8 cellular contexts compared by ENCODE assay signal in the genomic region with DNA sequence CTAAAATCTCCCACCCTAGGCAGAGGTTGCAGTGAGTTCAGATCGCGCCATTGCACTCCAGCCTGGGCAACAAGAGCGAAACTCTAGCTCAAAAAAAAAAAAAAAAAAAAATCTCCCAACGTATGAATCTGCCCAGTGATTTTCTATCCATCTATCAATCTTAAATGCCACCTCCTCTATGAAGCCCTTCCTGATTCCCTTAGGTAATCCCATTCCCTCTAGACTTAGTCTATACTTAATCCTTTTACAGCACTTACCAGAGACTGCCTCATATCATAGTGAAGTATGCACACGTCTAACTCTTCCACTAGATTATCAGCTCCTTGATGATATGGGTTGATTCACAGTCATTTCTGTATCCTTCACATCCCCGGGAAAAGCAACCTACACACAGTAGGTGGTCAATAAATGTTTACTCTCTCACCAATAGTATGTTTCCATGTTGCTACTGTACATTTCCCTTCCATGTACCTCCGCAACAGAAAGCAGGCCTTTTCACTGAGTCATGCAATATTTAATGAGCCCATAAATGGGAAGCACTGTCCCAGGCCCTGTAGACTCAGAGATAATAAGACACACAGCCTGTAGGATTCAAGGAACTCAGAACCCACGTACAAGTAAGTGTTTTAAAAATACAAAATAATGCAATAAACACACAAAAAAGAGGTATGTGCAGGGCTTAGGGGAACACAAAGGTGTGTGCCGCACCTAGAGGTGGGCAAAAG. TPM values are rescaled to one million over a fixed set of nuclear protein-coding genes. Genes with fewer than 3 reads are reported as not detected.
A peak's percentile ranks its signal among the peaks of the same experiment; 100 is the strongest.
DNase-seq lines count a peak whose midpoint lies in the region; ATAC-seq and TF ChIP-seq lines count a peak whose summit lies in the region.

No MANE protein-coding gene starts in this region.

- no peak for TF ChIP-seq POLR2A in GM18505 (IDR thresholded peaks at IDR 0.05; ENCODE audit: borderline replicate concordance, extremely low read depth, insufficient read depth, insufficient read length)

- peak overlapping the region; percentile 88 for H3K4me3 ChIP-seq in CD8-positive, alpha-beta memory T cell (ENCODE audit: low read length)
- H3K4me3 ChIP-seq in MM.1S (ENCODE audit: low read length) (peak overlapping the region; percentile 94), coronary artery (peak overlapping the region; percentile 85)

- no peaks in the 10 kb centered on the region for H3K27me3 Mint-ChIP-seq in CD8-positive, alpha-beta memory T cell
- H3K27me3 Mint-ChIP-seq in nephron progenitor cell (ENCODE audit: low read depth, poor library complexity), result peaks cover 3% of the 10 kb centered on the region

- CTCF ChIA-PET in CD8-positive, alpha-beta memory T cell (lab: Charles Lee), result no interaction called here

- no peaks in the 10 kb centered on the region for H3K9me3 Mint-ChIP-seq in CD8-positive, alpha-beta memory T cell
- no peaks in the 10 kb centered on the region for H3K9me3 Mint-ChIP-seq in nephron progenitor cell

- POLR2A ChIA-PET in CD8-positive, alpha-beta memory T cell (lab: Charles Lee), result no interaction called here

- H3K36me3 Mint-ChIP-seq in CD8-positive, alpha-beta memory T cell, result peaks cover 21 to 70% (median 26%) of the 10 kb centered on the region in 3 donors
- H3K36me3 Mint-ChIP-seq in nephron progenitor cell (ENCODE audit: low read depth), result peaks cover 67% of the 10 kb centered on the region

- H3K4me1 ChIP-seq in CD8-positive, alpha-beta memory T cell (ENCODE audit: insufficient read depth, low read length), result peaks cover 33% of the 10 kb centered on the region
- H3K4me1 ChIP-seq in MM.1S (ENCODE audit: low read length), result peaks cover 20% of the 10 kb centered on the region

- DNase-seq in CD8-positive, alpha-beta memory T cell, result no peak
- no peak for DNase-seq in MM.1S
- no peak for DNase-seq in coronary artery (ENCODE audit: low spot score)
- DNase-seq in nephron progenitor cell, result no peak
- no peak for DNase-seq in NCI-H526 (lab: John Stamatoyannopoulos, UW)

- no peaks in the 10 kb centered on the region for H4K20me1 ChIP-seq in MM.1S (ENCODE audit: insufficient read depth, low read length)

- ATAC-seq in HG03432 (IDR thresholded peaks at IDR 0.05; ENCODE audit: unreplicated experiment) (no peak), GM18505 (IDR thresholded peaks at IDR 0.05; ENCODE audit: unreplicated experiment) (no peak)
- ATAC-seq in activated CD4-positive, CD25-positive, alpha-beta regulatory T cell treated with anti-CD3 and anti-CD28 coated beads, Interleukin-2, amount 50 U/mL, for 24 hours, result no peak

- peak overlapping the region; percentile 78 for H3K4me2 ChIP-seq in MM.1S (ENCODE audit: low read depth, low read length)

- peak overlapping the region; percentile 75 for H3K27ac ChIP-seq in CD8-positive, alpha-beta memory T cell (ENCODE audit: low read depth, low read length)
- H3K27ac ChIP-seq in MM.1S (ENCODE audit: low read length) (no peak overlapping the region), coronary artery (no peak overlapping the region)

- peaks cover 7% of the 10 kb centered on the region; the same call in 1 of the 2 replicates for H3F3A ChIP-seq in MM.1S (ENCODE audit: insufficient read depth, low read length)

- H3K27ac Mint-ChIP-seq in CD8-positive, alpha-beta memory T cell, result peak overlapping the region in 7 of 8 donors; percentile 88 to 98 (median 97)
- H3K27ac Mint-ChIP-seq in nephron progenitor cell, result no peak overlapping the region

- peaks cover 56 to 82% (median 78%) of the 10 kb centered on the region in 3 donors for H3K4me1 Mint-ChIP-seq in CD8-positive, alpha-beta memory T cell
- peaks cover 43% of the 10 kb centered on the region for H3K4me1 Mint-ChIP-seq in nephron progenitor cell

- H2AFZ ChIP-seq in MM.1S (ENCODE audit: low read length), result 0 out of 2 replicates have a peak overlapping the region, but pooled peaks have one; percentile 88

- TF ChIP-seq CTCF in MM.1S (IDR thresholded peaks at IDR 0.05; ENCODE audit: low read length), result no peak
- no peak for TF ChIP-seq CTCF in coronary artery (IDR thresholded peaks at IDR 0.05)
- no peak for TF ChIP-seq CTCF in nephron progenitor cell (IDR thresholded peaks at IDR 0.05)

- peaks cover 62% of the 10 kb centered on the region for H3K79me2 ChIP-seq in MM.1S (ENCODE audit: low read length)

- peak overlapping the region; percentile 93 to 100 (median 99) for H3K4me3 Mint-ChIP-seq in CD8-positive, alpha-beta memory T cell
- H3K4me3 Mint-ChIP-seq in nephron progenitor cell, result peak overlapping the region; percentile 99

- H3K9me2 ChIP-seq in MM.1S (replicated peaks; ENCODE audit: insufficient read depth, low read length), result no peaks in the 10 kb centered on the region

- H3K9me3 ChIP-seq in CD8-positive, alpha-beta memory T cell (ENCODE audit: low read length), result no peaks in the 10 kb centered on the region
- H3K9me3 ChIP-seq in MM.1S (replicated peaks; ENCODE audit: insufficient read depth, low read length), result no peaks in the 10 kb centered on the region

- no peaks in the 10 kb centered on the region for H3K27me3 ChIP-seq in CD8-positive, alpha-beta memory T cell (ENCODE audit: insufficient read depth, low read length, poor library complexity, severe bottlenecking)
- H3K27me3 ChIP-seq in MM.1S (replicated peaks; ENCODE audit: insufficient read depth, low read length), result no peaks in the 10 kb centered on the region

- H3K36me3 ChIP-seq in CD8-positive, alpha-beta memory T cell (ENCODE audit: insufficient read depth, low read length), result peaks cover 26% of the 10 kb centered on the region
- H3K36me3 ChIP-seq in MM.1S (replicated peaks; ENCODE audit: insufficient read depth, low read length), result no peaks in the 10 kb centered on the region; the same call in 1 of the 2 replicates

- peak overlapping the region; percentile 81 for H3K9ac ChIP-seq in MM.1S (ENCODE audit: low read length)

RNA-seq across cellular contexts. Expression of gene DROSHA, which starts 1.2 kb away (rescaled TPM):
- total RNA-seq in CD8-positive, alpha-beta memory T cell, result 10 to 100 TPM; 64.1 to 75.0 TPM
- 22.2 TPM for polyA plus RNA-seq in CD8-positive, alpha-beta memory T cell

RNA-seq across cellular contexts. Expression of gene C5orf22, which starts 1.4 kb away (rescaled TPM):
- 10 to 100 TPM; 29.8 to 32.5 TPM for total RNA-seq in CD8-positive, alpha-beta memory T cell
- 19.0 TPM for polyA plus RNA-seq in CD8-positive, alpha-beta memory T cell
